Comparison of ENCODE assay signal across 8 cellular contexts in the genomic region with DNA sequence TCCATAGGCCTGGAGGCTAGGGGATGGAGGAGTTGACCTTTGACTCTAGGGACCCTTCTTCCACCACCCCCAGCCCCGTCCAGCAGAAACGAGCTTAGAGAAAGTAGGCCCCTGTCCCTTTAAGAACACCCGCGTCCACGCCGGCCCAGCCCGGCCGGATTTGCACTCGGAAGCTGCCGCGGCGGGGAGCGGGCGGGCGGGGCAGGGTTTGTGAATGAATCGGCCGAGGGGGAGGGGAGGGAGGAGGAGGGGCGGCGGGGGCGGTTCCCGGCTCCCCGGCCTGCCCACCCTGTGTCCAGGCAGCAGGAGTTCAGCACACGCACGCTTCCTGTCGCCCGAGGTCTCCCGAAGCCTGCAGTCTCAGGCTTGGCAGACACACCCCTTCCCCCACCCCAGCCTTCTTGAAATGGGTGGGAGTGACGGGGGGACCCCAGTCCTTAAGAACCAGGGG.
DNase-seq lines count a peak whose midpoint lies in the region; ATAC-seq lines count a peak whose summit lies in the region.

No MANE protein-coding gene starts in this region.

- DNase-seq in AG20443 (ENCODE audit: low spot score), result peak; percentile 58
- peak; percentile 24 for DNase-seq in adipocyte (ENCODE audit: low read depth)
- DNase-seq in iris pigment epithelial cell (ENCODE audit: low read depth), result peak; percentile 10

- H3K9ac ChIP-seq in HUES48 (ENCODE audit: low read depth, low read length), result peak overlapping the region; percentile 16; the same call in 1 of the 2 replicates
- H3K9ac ChIP-seq in adipocyte (ENCODE audit: low read length), result no peak overlapping the region

- no peak for ATAC-seq in GM21447 (IDR thresholded peaks at IDR 0.05; ENCODE audit: unreplicated experiment)
- ATAC-seq in GM21528 (IDR thresholded peaks at IDR 0.05; ENCODE audit: low FRiP score, unreplicated experiment), result no peak
- no peak for ATAC-seq in GM19351 (IDR thresholded peaks at IDR 0.05; ENCODE audit: unreplicated experiment)
- no peak for ATAC-seq in GM18867 (IDR thresholded peaks at IDR 0.05; ENCODE audit: unreplicated experiment)

- H3K4me3 ChIP-seq in HUES48 (ENCODE audit: low read depth, low read length) (peak overlapping the region; percentile 70), adipocyte (ENCODE audit: low read length) (no peak overlapping the region)

- H3K36me3 ChIP-seq in HUES48 (ENCODE audit: control insufficient read depth, insufficient read depth, low read length) (no peaks in the 10 kb centered on the region), adipocyte (ENCODE audit: control insufficient read depth, insufficient read depth, low read length, severe bottlenecking) (no peaks in the 10 kb centered on the region)

- peak overlapping the region; percentile 88 for H3K27ac ChIP-seq in HUES48 (ENCODE audit: low read depth, low read length)

- H3K27me3 ChIP-seq in HUES48 (ENCODE audit: control insufficient read depth, insufficient read depth, low read length) (no peaks in the 10 kb centered on the region), adipocyte (replicated peaks; ENCODE audit: control insufficient read depth, insufficient read depth, low read length) (peaks cover 15% of the 10 kb centered on the region)

- H3K9me3 ChIP-seq in HUES48 (ENCODE audit: control insufficient read depth, insufficient read depth, low read length) (no peaks in the 10 kb centered on the region), adipocyte (ENCODE audit: control insufficient read depth, low read length) (no peaks in the 10 kb centered on the region)

- H3K4me1 ChIP-seq in HUES48 (ENCODE audit: control insufficient read depth, insufficient read depth, low read length) (peaks cover 10% of the 10 kb centered on the region), adipocyte (ENCODE audit: control insufficient read depth, insufficient read depth, low read length) (peaks cover 3% of the 10 kb centered on the region)
